ENCODE assay signal across 8 cellular contexts in the genomic region with DNA sequence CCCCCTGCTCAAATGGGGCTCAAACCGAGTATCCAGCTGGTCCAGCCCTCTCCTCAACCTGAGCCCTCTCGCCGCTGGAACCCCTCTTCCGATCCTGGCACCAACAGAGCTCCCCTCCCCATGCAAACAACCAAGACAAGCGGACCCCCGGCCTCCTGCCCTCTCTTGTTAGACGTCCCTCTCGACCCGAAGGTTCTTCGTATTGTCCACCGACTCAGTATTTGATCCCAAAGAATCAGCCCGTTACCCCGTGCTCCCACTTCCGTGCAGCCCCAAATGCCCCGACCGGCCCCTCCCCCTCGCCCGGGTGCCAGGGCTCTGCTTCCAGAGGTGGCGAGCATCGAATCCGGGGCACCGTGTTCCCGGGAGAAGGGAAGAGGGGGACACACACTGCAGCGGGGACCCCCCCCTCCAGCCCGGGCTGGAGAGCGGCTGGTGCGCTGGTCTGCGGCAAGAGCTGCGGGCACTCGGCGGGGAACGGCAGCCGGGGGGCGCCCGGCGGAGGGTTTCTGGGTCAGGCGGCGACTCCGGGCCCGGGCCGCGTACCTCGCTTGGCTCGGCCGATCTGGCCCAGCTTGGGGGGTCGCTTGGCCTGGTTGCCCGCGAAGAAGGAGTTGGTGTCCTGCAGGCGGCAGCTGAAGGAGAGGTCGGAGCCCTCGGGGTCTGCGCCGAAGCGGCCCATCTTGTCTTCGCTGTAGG. TPM values are rescaled to one million over a fixed set of nuclear protein-coding genes. Genes with fewer than 3 reads are reported as not detected.
DNase-seq lines count a peak whose midpoint lies in the region; ATAC-seq and TF ChIP-seq lines count a peak whose summit lies in the region.

No MANE protein-coding gene starts in this region.

- WGBS in sigmoid colon, 2 donors: 2% methylated on average over 55 of the region's 55 CpGs

- H3K27me3 Mint-ChIP-seq in endothelial cell (ENCODE audit: unreplicated experiment): peaks cover 34% of the 10 kb centered on the region

- TF ChIP-seq CTCF in RWPE1 (conservative IDR thresholded peaks at IDR 0.05; ENCODE audit: low read depth): no peak
- TF ChIP-seq CTCF in endothelial cell (IDR thresholded peaks at IDR 0.05; ENCODE audit: unreplicated experiment): no peak
- no peak for TF ChIP-seq CTCF in sigmoid colon (IDR thresholded peaks at IDR 0.05)

- peak overlapping the region; percentile 83 for H3K4me3 Mint-ChIP-seq in endothelial cell (ENCODE audit: unreplicated experiment)

- H3K9me3 ChIP-seq in sigmoid colon: no peaks in the 10 kb centered on the region

- TF ChIP-seq POLR2A in sigmoid colon (IDR thresholded peaks at IDR 0.05): no peak

- peak overlapping the region; percentile 48 for H3K27ac ChIP-seq in RWPE1
- H3K27ac ChIP-seq in sigmoid colon: no peak overlapping the region

- CTCF ChIA-PET in RWPE1 (lab: Yijun Ruan, JAX): interaction anchor here (0.6 to 2.0 kb wide), 6 partner anchors 11 to 245 kb away, joined by 3 to 11 read pairs (median 4); a partner anchor contains a TSS

- DNase-seq in NCI-H2227 (lab: John Stamatoyannopoulos, UW; ENCODE audit: unreplicated experiment) (peak; percentile 61), NCI-H2227 treated with DMSO at 0.1 percent for 48 hours (lab: John Stamatoyannopoulos, UW) (no peak), RWPE1 (ENCODE audit: low spot score) (no peak), endothelial cell (ENCODE audit: low spot score) (no peak), sigmoid colon (no peak), left lobe of liver (ENCODE audit: low spot score) (no peak)

- intact Hi-C loops in sigmoid colon (cut with DNase I): no loop called here

- peaks cover 13% of the 10 kb centered on the region for H3K36me3 Mint-ChIP-seq in endothelial cell (ENCODE audit: low read depth, unreplicated experiment)

- no peaks in the 10 kb centered on the region for H3K9me3 Mint-ChIP-seq in endothelial cell (ENCODE audit: unreplicated experiment)

- H3K36me3 ChIP-seq in sigmoid colon: no peaks in the 10 kb centered on the region

- ATAC-seq in left lobe of liver (no peak), HG03045 (IDR thresholded peaks at IDR 0.05; ENCODE audit: unreplicated experiment) (no peak), HG03108 (IDR thresholded peaks at IDR 0.05; ENCODE audit: unreplicated experiment) (no peak)

- no peak overlapping the region for H3K27ac Mint-ChIP-seq in endothelial cell (ENCODE audit: unreplicated experiment)

- POLR2A ChIA-PET in RWPE1 (lab: Yijun Ruan, JAX; ENCODE audit: low non-redundant PET): interaction anchor here (0.7 kb wide), 1 partner anchor 22 kb away, joined by 3 read pairs; no protein-coding TSS in a partner anchor

- peaks cover 43 to 85% (median 67%) of the 10 kb centered on the region in 3 donors for H3K27me3 ChIP-seq in sigmoid colon

- H3K4me1 ChIP-seq in sigmoid colon: peaks cover 0 to 34% (median 33%) of the 10 kb centered on the region in 4 donors

- no peak for TF ChIP-seq EP300 in sigmoid colon (IDR thresholded peaks at IDR 0.05)

- H3K4me3 ChIP-seq in sigmoid colon: peak overlapping the region in 3 of 4 donors; percentile 28 to 45 (median 43)

- H3K4me1 Mint-ChIP-seq in endothelial cell (ENCODE audit: unreplicated experiment): peaks cover 22% of the 10 kb centered on the region

RNA-seq across cellular contexts. Expression of a gene that starts 0.6 kb away (rescaled TPM):
- total RNA-seq in endothelial cell (ENCODE audit: unreplicated experiment): not detected
- under 1 TPM in 1 of 4 donors, not detected in 3; 0.71 TPM for total RNA-seq in sigmoid colon
- under 1 TPM in 1 of 3 donors, not detected in 2; 0.28 TPM for polyA plus RNA-seq in sigmoid colon
- 0.43 TPM for total RNA-seq in left lobe of liver

RNA-seq across cellular contexts. Expression of a gene that starts 11.2 kb away (rescaled TPM):
- total RNA-seq in endothelial cell (ENCODE audit: unreplicated experiment): 5.7 TPM
- 1 to 10 TPM; 1.4 to 3.9 (median 2.4) TPM for total RNA-seq in sigmoid colon
- polyA plus RNA-seq in sigmoid colon: 1 to 10 TPM; 4.2 to 6.5 (median 5.3) TPM
- total RNA-seq in left lobe of liver: 7.0 TPM

RNA-seq across cellular contexts. Expression of a gene that starts 12.0 kb away (rescaled TPM):
- total RNA-seq in endothelial cell (ENCODE audit: unreplicated experiment) (38.6 TPM), sigmoid colon (10 to 100 TPM; 29.6 to 46.8 (median 38.4) TPM), left lobe of liver (38.8 TPM)
- 10 to 100 TPM in 2 of 3 donors, 1 to 10 TPM in 1; 9.9 to 39.7 (median 10.8) TPM for polyA plus RNA-seq in sigmoid colon

RNA-seq across cellular contexts. Expression of a gene that starts 15.1 kb away (rescaled TPM):
- total RNA-seq in endothelial cell (ENCODE audit: unreplicated experiment): not detected
- total RNA-seq in sigmoid colon: 1 to 10 TPM in 3 of 4 donors, under 1 TPM in 1; 0.49 to 2.9 (median 1.7) TPM
- under 1 TPM in 1 of 3 donors, not detected in 2; 0.63 TPM for polyA plus RNA-seq in sigmoid colon
- not detected for total RNA-seq in left lobe of liver

RNA-seq across cellular contexts. Expression of a gene that starts 31.3 kb away (rescaled TPM):
- total RNA-seq in endothelial cell (ENCODE audit: unreplicated experiment) (1.1 TPM), sigmoid colon (under 1 TPM in 2 of 4 donors, not detected in 2; 0.36 to 0.83 TPM), left lobe of liver (0.75 TPM)
- 1 to 10 TPM in 1 of 3 donors, under 1 TPM in 2; 0.23 to 1.0 (median 0.60) TPM for polyA plus RNA-seq in sigmoid colon
